In genomic region chr2:171921970-171922229, GRCh38 we compare ENCODE assay signal across 8 cellular contexts. TPM values are rescaled to one million over a fixed set of nuclear protein-coding genes. Genes with fewer than 3 reads are reported as not detected.
DNase-seq lines count a peak whose midpoint lies in the region; ATAC-seq and TF ChIP-seq lines count a peak whose summit lies in the region.

No MANE protein-coding gene starts in this region.

- peaks cover 0 to 5% (median 0%) of the 10 kb centered on the region in 3 experiments for H3K36me3 ChIP-seq in naive thymus-derived CD4-positive, alpha-beta T cell (ENCODE audit: control insufficient read depth in 2 of 3, insufficient read depth in 3 of 3, low read length in 3 of 3)

- no peaks in the 10 kb centered on the region for H3K27me3 ChIP-seq in naive thymus-derived CD4-positive, alpha-beta T cell (ENCODE audit: control insufficient read depth in 2 of 2, insufficient read depth in 2 of 2, low read length in 2 of 2)

- H3K36me3 Mint-ChIP-seq in naive thymus-derived CD4-positive, alpha-beta T cell = peaks cover 3 to 10% (median 6%) of the 10 kb centered on the region in 5 donors

- H3K4me1 Mint-ChIP-seq in naive thymus-derived CD4-positive, alpha-beta T cell = peaks cover 20 to 44% (median 38%) of the 10 kb centered on the region in 7 donors

- TF ChIP-seq CTCF in AG10803 (conservative IDR thresholded peaks at IDR 0.05; ENCODE audit: low read length) (no peak), cardiac fibroblast (IDR thresholded peaks at IDR 0.05; ENCODE audit: low read depth, low read length) (no peak)

- peak overlapping the region; percentile 93 for H3K27ac ChIP-seq in naive thymus-derived CD4-positive, alpha-beta T cell (ENCODE audit: low read depth, low read length)

- intact Hi-C loops in naive thymus-derived CD4-positive, alpha-beta T cell (cut with micrococcal nuclease) = loop anchor here (1.0 to 10.0 kb wide), 14 partner anchors 28 to 993 kb away; partner anchors contain the start of genes DCAF17 (in 2 of the 2), DYNC1I2 (in 2 of the 2), GORASP2 (in 2 of the 2) and SLC25A12 (in 2 of the 2)

- H3K27me3 Mint-ChIP-seq in naive thymus-derived CD4-positive, alpha-beta T cell = no peaks in the 10 kb centered on the region

- CTCF ChIA-PET in naive thymus-derived CD4-positive, alpha-beta T cell (lab: Charles Lee) = no interaction called here

- DNase-seq in AG10803 (ENCODE audit: low read depth) (no peak), cardiac fibroblast (ENCODE audit: low read depth in 2 of 2) (no peak), ecto neural progenitor cell (ENCODE audit: low spot score) (no peak), AML-193 (lab: John Stamatoyannopoulos, UW) (no peak), NCI-H446 treated with DMSO at 0.1 percent for 48 hours (lab: John Stamatoyannopoulos, UW) (no peak), DMS114 treated with DMSO at 0.1 percent for 48 hours (lab: John Stamatoyannopoulos, UW; ENCODE audit: unreplicated experiment) (no peak)
- no peak for DNase-seq in naive thymus-derived CD4-positive, alpha-beta T cell

- peak overlapping the region; percentile 90 to 100 (median 99) for H3K4me3 Mint-ChIP-seq in naive thymus-derived CD4-positive, alpha-beta T cell

- H3K9me3 ChIP-seq in naive thymus-derived CD4-positive, alpha-beta T cell (ENCODE audit: control insufficient read depth in 2 of 3, low read length in 3 of 3) = no peaks in the 10 kb centered on the region

- ATAC-seq in HG03575 (IDR thresholded peaks at IDR 0.05; ENCODE audit: extremely low read depth, insufficient number of reproducible peaks, low FRiP score, unreplicated experiment) = peak; percentile 9
- peak; percentile 14 for ATAC-seq in naive thymus-derived CD4-positive, alpha-beta T cell

- H3K27ac Mint-ChIP-seq in naive thymus-derived CD4-positive, alpha-beta T cell = peak overlapping the region; percentile 96 to 100 (median 99)

- peaks cover 13 to 17% of the 10 kb centered on the region in 2 donors for H3K4me1 ChIP-seq in naive thymus-derived CD4-positive, alpha-beta T cell (ENCODE audit: control insufficient read depth in 2 of 2, insufficient read depth in 2 of 2, low read length in 2 of 2)

- H3K9me3 Mint-ChIP-seq in naive thymus-derived CD4-positive, alpha-beta T cell = peaks cover 0 to 4% (median 0%) of the 10 kb centered on the region in 11 donors

- POLR2A ChIA-PET in naive thymus-derived CD4-positive, alpha-beta T cell (lab: Charles Lee) = interaction anchor here (0.6 to 2.7 kb wide), 7 partner anchors 15 to 990 kb away, joined by 3 to 20 read pairs (median 3); partner anchors contain the start of genes DYNC1I2 and SLC25A12

- H3K4me3 ChIP-seq in AG10803 (ENCODE audit: low read length) = peak overlapping the region; percentile 62
- H3K4me3 ChIP-seq in cardiac fibroblast (replicated peaks in 1 of 2; ENCODE audit: low read depth in 2 of 2, low read length in 2 of 2) = peak overlapping the region; percentile 35 to 74
- H3K4me3 ChIP-seq in naive thymus-derived CD4-positive, alpha-beta T cell (ENCODE audit: low read length) = peak overlapping the region; percentile 75

RNA-seq across cellular contexts. Expression of gene HAT1, which starts 0.4 kb away (rescaled TPM):
- 10 to 100 TPM; 22.1 to 55.4 (median 26.4) TPM for total RNA-seq in naive thymus-derived CD4-positive, alpha-beta T cell
- polyA plus RNA-seq in naive thymus-derived CD4-positive, alpha-beta T cell = 10 to 100 TPM; 71.9 to 74.1 TPM

RNA-seq across cellular contexts. Expression of gene SLC25A12, which starts 27.9 kb away (rescaled TPM):
- total RNA-seq in naive thymus-derived CD4-positive, alpha-beta T cell = 10 to 100 TPM; 12.7 to 33.6 (median 14.0) TPM
- polyA plus RNA-seq in naive thymus-derived CD4-positive, alpha-beta T cell = 10 to 100 TPM; 11.9 to 16.4 TPM
